ENCODE assay signal across 23 cellular contexts in the genomic region with DNA sequence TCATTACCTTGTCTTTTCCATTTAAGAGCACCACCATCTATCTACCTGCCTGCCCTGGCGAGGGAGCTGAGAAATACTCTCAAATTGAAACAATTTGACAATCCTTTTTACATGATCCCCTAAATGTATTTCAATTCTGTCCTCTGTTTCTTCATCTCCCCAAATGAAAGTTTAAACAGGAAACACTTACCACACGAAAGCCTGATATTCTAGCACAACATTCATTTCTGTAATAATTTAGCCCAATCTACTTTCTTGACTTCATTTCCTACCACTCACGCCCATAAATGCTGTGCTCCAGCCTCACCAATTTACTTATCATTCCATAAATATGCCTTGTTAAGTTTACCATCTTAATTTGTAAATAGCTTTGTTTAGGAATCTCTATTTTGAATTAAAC.
DNase-seq lines count a peak whose midpoint lies in the region; ATAC-seq, FAIRE-seq and TF ChIP-seq lines count a peak whose summit lies in the region.
"Had no signal": no experiment of that assay in that cellular context is flagged by ENCODE, and none has a peak within 500 bp of the region (broad histone marks: within the 10 kb centered on the region; RNA-seq: fewer than 3 reads in every experiment).

No MANE protein-coding gene starts in this region.

- peaks cover 36% of the 10 kb centered on the region for H3K27me3 Mint-ChIP-seq in stimulated activated naive CD8-positive, alpha-beta T cell treated with anti-CD3 and anti-CD28 coated beads, Interleukin-15, amount 100 ng/mL, for 72 hours
- peaks cover 3% of the 10 kb centered on the region for H3K27me3 Mint-ChIP-seq in nephron progenitor cell (ENCODE audit: low read depth, poor library complexity)

- H3K27ac Mint-ChIP-seq in stimulated activated naive CD8-positive, alpha-beta T cell treated with anti-CD3 and anti-CD28 coated beads, Interleukin-15, amount 100 ng/mL, for 72 hours: peak overlapping the region in 1 of 2 donors; percentile 7
- no peak overlapping the region for H3K27ac Mint-ChIP-seq in nephron progenitor cell
- H3K27ac Mint-ChIP-seq: CD4-positive, alpha-beta memory T cell; HFFc6 had no signal

- H3K9ac ChIP-seq in GM12878 (ENCODE audit: control insufficient read depth, insufficient read depth, low read length): no peak overlapping the region

- TF ChIP-seq RAD21 in GM12878 (IDR thresholded peaks at IDR 0.05; ENCODE audit: insufficient read depth, low read depth, low read length): no peak

- no peak overlapping the region for H3K4me3 Mint-ChIP-seq in stimulated activated naive CD8-positive, alpha-beta T cell treated with anti-CD3 and anti-CD28 coated beads, Interleukin-15, amount 100 ng/mL, for 72 hours
- no peak overlapping the region for H3K4me3 Mint-ChIP-seq in nephron progenitor cell
- H3K4me3 Mint-ChIP-seq: CD4-positive, alpha-beta memory T cell; HFFc6 had no signal

- SMC1A ChIA-PET in GM12878 (lab: Charles Lee; ENCODE audit: uncharacterized antibody, unreplicated experiment): interaction anchor here (0.9 to 3.5 kb wide), 6 partner anchors 9 to 247 kb away, joined by 3 to 13 read pairs (median 5); no protein-coding TSS in a partner anchor

- no peaks in the 10 kb centered on the region for H3K27me3 ChIP-seq in GM12878 (replicated peaks in 1 of 2; ENCODE audit: control insufficient read depth in 2 of 2, insufficient read depth in 2 of 2, low read length in 1 of 2)
- H3K27me3 ChIP-seq: BE2C had no signal

- peaks cover 13% of the 10 kb centered on the region for H3K4me1 Mint-ChIP-seq in stimulated activated naive CD8-positive, alpha-beta T cell treated with anti-CD3 and anti-CD28 coated beads, Interleukin-15, amount 100 ng/mL, for 72 hours
- no peaks in the 10 kb centered on the region for H3K4me1 Mint-ChIP-seq in nephron progenitor cell
- H3K4me1 Mint-ChIP-seq: CD4-positive, alpha-beta memory T cell had no signal

- no peaks in the 10 kb centered on the region for H3K36me3 ChIP-seq in GM12878 (ENCODE audit: control insufficient read depth in 2 of 2, insufficient read depth in 2 of 2, low read length in 1 of 2)
- H3K36me3 ChIP-seq: BE2C, HAP-1 had no signal

- no peak overlapping the region for H3K4me3 ChIP-seq in GM12878
- H3K4me3 ChIP-seq: A549, HAP-1 had no signal

- H3K79me2 ChIP-seq in GM12878 (ENCODE audit: control insufficient read depth, insufficient read depth, low read length): no peaks in the 10 kb centered on the region

- no peaks in the 10 kb centered on the region for H3K9me3 Mint-ChIP-seq in stimulated activated naive CD8-positive, alpha-beta T cell treated with anti-CD3 and anti-CD28 coated beads, Interleukin-15, amount 100 ng/mL, for 72 hours
- H3K9me3 Mint-ChIP-seq in nephron progenitor cell: no peaks in the 10 kb centered on the region
- H3K9me3 Mint-ChIP-seq: CD4-positive, alpha-beta memory T cell had no signal

- H3K4me1 ChIP-seq in GM12878 (ENCODE audit: control insufficient read depth, insufficient read depth, low read length): 0 out of 2 replicates have a peak, but pooled peaks cover 5% of the 10 kb centered on the region
- H3K4me1 ChIP-seq: A549, BE2C, HAP-1 had no signal

- DNase-seq in stimulated activated naive CD8-positive, alpha-beta T cell treated with anti-CD3 and anti-CD28 coated beads, Interleukin-15, amount 100 ng/mL, for 72 hours: no peak
- DNase-seq in stimulated activated naive CD8-positive, alpha-beta T cell treated with anti-CD3 and anti-CD28 coated beads, Interleukin-15, Interleukin-2, amounts not matched to agents 100 U/mL and 50 U/mL, for 24 hours: no peak
- DNase-seq in GM19239 (ENCODE audit: insufficient read length, low spot score) (no peak), GM12878 (ENCODE audit: low read depth, low spot score) (no peak), nephron progenitor cell (no peak), head of caudate nucleus (no peak)
- DNase-seq: 8988T; ACHN; AML-193; BE2C; C1 segment of cervical spinal cord; Calu3; CD4-positive, alpha-beta memory T cell; COR-L47; DMS53; DMS79 treated with DMSO at 0.1 percent for 48 hours; GF-D8; GOT3; HFFc6 had no signal

- no peaks in the 10 kb centered on the region for H3K36me3 Mint-ChIP-seq in nephron progenitor cell (ENCODE audit: low read depth)
- H3K36me3 Mint-ChIP-seq: CD4-positive, alpha-beta memory T cell had no signal

- H2AFZ ChIP-seq in GM12878 (ENCODE audit: control insufficient read depth, low read depth, low read length): no peak overlapping the region

- CTCF ChIA-PET in GM12878 (lab: Yijun Ruan, JAX): interaction anchor here (0.8 to 1.6 kb wide), 7 partner anchors 9 to 358 kb away, joined by 3 to 7 read pairs (median 4); no protein-coding TSS in a partner anchor

- TF ChIP-seq CTCF in GM12878 (IDR thresholded peaks at IDR 0.05 in 2 of 3, conservative IDR thresholded peaks at IDR 0.05 in 1 of 3; ENCODE audit: control insufficient read depth in 2 of 3, extremely low read depth in 1 of 3, insufficient read depth in 1 of 3, low read depth in 3 of 3, low read length in 3 of 3) (no peak), nephron progenitor cell (IDR thresholded peaks at IDR 0.05) (no peak)

- H3K9me3 ChIP-seq in GM12878 (replicated peaks; ENCODE audit: control insufficient read depth, insufficient read depth, low read length): no peaks in the 10 kb centered on the region
- H3K9me3 ChIP-seq: A549, BE2C, HAP-1 had no signal

- 0% methylated on average over 3 of the region's 3 CpGs for WGBS in GM12878 (ENCODE audit: insufficient coverage, insufficient replicate concordance, low lambda C conversion rate, missing lambda C conversion rate)

- intact Hi-C loops in GM12878 (cut with micrococcal nuclease; ENCODE audit: unreplicated experiment) (no loop called here), head of caudate nucleus (cut with DNase I) (loop anchor here (10.0 kb wide), 1 partner anchor 245 kb away; no protein-coding TSS in a partner anchor)

- POLR2A ChIA-PET in GM12878 (lab: Charles Lee): no interaction called here

- RAD21 ChIA-PET in GM12878 (lab: Charles Lee; ENCODE audit: unreplicated experiment): interaction anchor here (0.5 kb wide), 1 partner anchor 645 kb away, joined by 5 read pairs; no protein-coding TSS in a partner anchor

- no peaks in the 10 kb centered on the region for H4K20me1 ChIP-seq in GM12878 (ENCODE audit: control insufficient read depth, insufficient read depth)

- no peak overlapping the region for H3K4me2 ChIP-seq in GM12878 (ENCODE audit: control insufficient read depth, insufficient read depth)
- H3K4me2 ChIP-seq: A549 had no signal

- H3K27ac ChIP-seq in GM12878 (ENCODE audit: control insufficient read depth, insufficient read depth): no peak overlapping the region
- H3K27ac ChIP-seq: A549 had no signal

- no peak for TF ChIP-seq EP300 in GM12878 (IDR thresholded peaks at IDR 0.05; ENCODE audit: borderline replicate concordance in 1 of 2, control insufficient read depth in 1 of 2, low read depth in 2 of 2, low read length in 2 of 2)

- FAIRE-seq in GM19239 (lab: Jason Lieb, UNC) (peak; percentile 51), GM12878 (lab: Jason Lieb, UNC) (peak; percentile 64)
- FAIRE-seq: A549, GM18507, H54 had no signal

- TF ChIP-seq POLR2A in GM12878 (IDR thresholded peaks at IDR 0.05; ENCODE audit: low read depth, low read length): no peak

- ATAC-seq in stimulated activated naive CD8-positive, alpha-beta T cell treated with anti-CD3 and anti-CD28 coated beads, Interleukin-15, amount 100 ng/mL, for 72 hours: peak; percentile 76
- no peak for ATAC-seq in stimulated activated naive CD8-positive, alpha-beta T cell treated with anti-CD3 and anti-CD28 coated beads, Interleukin-15, Interleukin-2, amounts not matched to agents 100 U/mL and 50 U/mL, for 24 hours
- peak; percentile 34; the same call in 2 of the 3 replicates for ATAC-seq in GM12878
- ATAC-seq: A549 had no signal

- in situ Hi-C loops in GM12878 (cut with MboI): loop anchor here (10.0 kb wide), 1 partner anchor 245 kb away; no protein-coding TSS in a partner anchor

- no TSS peak for BruUV-seq in GM12878 (replicated peaks; lab: Mats Ljungman, UMichigan)

TF ChIP-seq in GM12878, 131 proteins besides CTCF, POLR2A, EP300 and RAD21 (continues in another document):
- TF ChIP-seq ZNF24 (IDR thresholded peaks at IDR 0.05) (no peak), TBL1XR1 (IDR thresholded peaks at IDR 0.05; ENCODE audit: low read depth, low read length) (no peak), RUNX3 (IDR thresholded peaks at IDR 0.05; ENCODE audit: low read length) (peak; percentile 87), KLF5 (IDR thresholded peaks at IDR 0.05; ENCODE audit: partially characterized antibody) (no peak), GABPA (IDR thresholded peaks at IDR 0.05; ENCODE audit: low read depth) (0 out of 2 replicates have a peak, but pooled peaks have one; percentile 6), ZNF384 (IDR thresholded peaks at IDR 0.05; ENCODE audit: borderline replicate concordance, low read depth, low read length) (no peak), JUNB (IDR thresholded peaks at IDR 0.05) (peak; percentile 79)
- TF ChIP-seq, protein P1, sequence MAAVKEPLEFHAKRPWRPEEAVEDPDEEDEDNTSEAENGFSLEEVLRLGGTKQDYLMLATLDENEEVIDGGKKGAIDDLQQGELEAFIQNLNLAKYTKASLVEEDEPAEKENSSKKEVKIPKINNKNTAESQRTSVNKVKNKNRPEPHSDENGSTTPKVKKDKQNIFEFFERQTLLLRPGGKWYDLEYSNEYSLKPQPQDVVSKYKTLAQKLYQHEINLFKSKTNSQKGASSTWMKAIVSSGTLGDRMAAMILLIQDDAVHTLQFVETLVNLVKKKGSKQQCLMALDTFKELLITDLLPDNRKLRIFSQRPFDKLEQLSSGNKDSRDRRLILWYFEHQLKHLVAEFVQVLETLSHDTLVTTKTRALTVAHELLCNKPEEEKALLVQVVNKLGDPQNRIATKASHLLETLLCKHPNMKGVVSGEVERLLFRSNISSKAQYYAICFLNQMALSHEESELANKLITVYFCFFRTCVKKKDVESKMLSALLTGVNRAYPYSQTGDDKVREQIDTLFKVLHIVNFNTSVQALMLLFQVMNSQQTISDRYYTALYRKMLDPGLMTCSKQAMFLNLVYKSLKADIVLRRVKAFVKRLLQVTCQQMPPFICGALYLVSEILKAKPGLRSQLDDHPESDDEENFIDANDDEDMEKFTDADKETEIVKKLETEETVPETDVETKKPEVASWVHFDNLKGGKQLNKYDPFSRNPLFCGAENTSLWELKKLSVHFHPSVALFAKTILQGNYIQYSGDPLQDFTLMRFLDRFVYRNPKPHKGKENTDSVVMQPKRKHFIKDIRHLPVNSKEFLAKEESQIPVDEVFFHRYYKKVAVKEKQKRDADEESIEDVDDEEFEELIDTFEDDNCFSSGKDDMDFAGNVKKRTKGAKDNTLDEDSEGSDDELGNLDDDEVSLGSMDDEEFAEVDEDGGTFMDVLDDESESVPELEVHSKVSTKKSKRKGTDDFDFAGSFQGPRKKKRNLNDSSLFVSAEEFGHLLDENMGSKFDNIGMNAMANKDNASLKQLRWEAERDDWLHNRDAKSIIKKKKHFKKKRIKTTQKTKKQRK (IDR thresholded peaks at IDR 0.05; ENCODE audit: low read depth, low read length): no peak
